8 cellular contexts compared by ENCODE assay signal in genomic region chr7:131302876-131303707, GRCh38. TPM values are rescaled to one million over a fixed set of nuclear protein-coding genes. Genes with fewer than 3 reads are reported as not detected.
A peak's percentile ranks its signal among the peaks of the same experiment; 100 is the strongest.
DNase-seq lines count a peak whose midpoint lies in the region; ATAC-seq, FAIRE-seq and TF ChIP-seq lines count a peak whose summit lies in the region.

No MANE protein-coding gene starts in this region.

- H3K4me1 ChIP-seq in K562 (replicated peaks in 1 of 2; ENCODE audit: control insufficient read depth in 2 of 2, insufficient read depth in 2 of 2, low read length in 2 of 2), result peaks cover 0 to 4% of the 10 kb centered on the region in 2 experiments; a peak in 1 of 5 replicates
- no peaks in the 10 kb centered on the region for H3K4me1 ChIP-seq in left lung

- H2AFZ ChIP-seq in K562 (ENCODE audit: low read depth, low read length), result no peak overlapping the region; the same call in 1 of the 2 replicates

- H3K9me1 ChIP-seq in K562 (ENCODE audit: control insufficient read depth, insufficient read depth, low read length), result no peaks in the 10 kb centered on the region

- WGBS in K562 (ENCODE audit: insufficient coverage, low coverage, missing lambda C conversion rate), result 12% methylated on average over 8 of the region's 8 CpGs

- H3K4me3 ChIP-seq in GM12864 (ENCODE audit: low read depth, low read length) (no peak overlapping the region), K562 (no peak overlapping the region), left lung (no peak overlapping the region)

- H3K79me2 ChIP-seq in K562 (ENCODE audit: control insufficient read depth, insufficient read depth, low read length), result no peaks in the 10 kb centered on the region

- H3K9ac ChIP-seq in K562 (ENCODE audit: insufficient read depth in 1 of 2, low read depth in 2 of 2, low read length in 2 of 2), result no peak overlapping the region

- TF ChIP-seq EP300 in K562 (IDR thresholded peaks at IDR 0.05; ENCODE audit: low read length), result no peak

- H3K27me3 ChIP-seq in K562 (ENCODE audit: control insufficient read depth in 2 of 2, insufficient read depth in 2 of 2, low read length in 2 of 2), result no peaks in the 10 kb centered on the region
- no peaks in the 10 kb centered on the region for H3K27me3 ChIP-seq in left lung

- H3K4me2 ChIP-seq in K562 (ENCODE audit: insufficient read depth, low read length), result no peak overlapping the region

- intact Hi-C loops in K562 (cut with micrococcal nuclease), result loop anchor here (2.0 kb wide), 1 partner anchor 234 kb away; no protein-coding TSS in a partner anchor
- intact Hi-C loops in left lung (cut with DNase I), result loop anchor here in 1 of 2 donors (10.0 kb wide), 1 partner anchor 238 kb away; no protein-coding TSS in a partner anchor

- H3K9me3 ChIP-seq in K562 (replicated peaks; ENCODE audit: control insufficient read depth, insufficient read depth, low read depth, low read length), result no peaks in the 10 kb centered on the region
- peaks cover 0 to 15% of the 10 kb centered on the region in 2 donors for H3K9me3 ChIP-seq in left lung

- H3K27ac ChIP-seq in K562 (ENCODE audit: extremely low read depth, low read depth, low read length), result no peak overlapping the region
- H3K27ac ChIP-seq in left lung, result no peak overlapping the region

- no TSS peak for BruUV-seq in K562 (replicated peaks; lab: Mats Ljungman, UMichigan)

- in situ Hi-C loops in K562 (cut with MboI), result no loop called here

- CTCF ChIA-PET in K562 (lab: Yijun Ruan, JAX; ENCODE audit: low intra/inter-chr PET ratio), result interaction anchor here (0.7 to 1.3 kb wide), 2 partner anchors 231 to 427 kb away, joined by 3 to 5 read pairs; no protein-coding TSS in a partner anchor

- no peak for DNase-seq in GM12864 (ENCODE audit: low read depth)
- DNase-seq in NCI-H774 (lab: John Stamatoyannopoulos, UW), result peak; percentile 28
- DNase-seq in K562 (ENCODE audit: extremely low read depth in 1 of 4, low spot score in 3 of 4), result peak in 1 of 4 experiments; percentile 32
- DNase-seq in left lung, result no peak
- DNase-seq in T-helper 9 cell, result no peak
- no peak for DNase-seq in GM19239 (ENCODE audit: insufficient read length, low spot score)

- peak; percentile 74 for TF ChIP-seq RAD21 in K562 (CRISPR knock-in tag; conservative IDR thresholded peaks at IDR 0.05 in 1 of 2, IDR thresholded peaks at IDR 0.05 in 1 of 2)

- TF ChIP-seq CTCF in GM12864 (IDR thresholded peaks at IDR 0.05; ENCODE audit: low read depth, low read length, missing control alignments), result peak; percentile 57
- TF ChIP-seq CTCF in K562 (IDR thresholded peaks at IDR 0.05 in 2 of 3, conservative IDR thresholded peaks at IDR 0.05 in 1 of 3; ENCODE audit: insufficient read depth in 2 of 3, low read depth in 1 of 3, low read length in 3 of 3), result peak; percentile 54 to 61 (median 59)
- peak; percentile 31 to 36 for TF ChIP-seq CTCF in left lung (IDR thresholded peaks at IDR 0.05)

- no peak for TF ChIP-seq POLR2A in K562 (conservative IDR thresholded peaks at IDR 0.05)

- FAIRE-seq in K562 (lab: Jason Lieb, UNC), result no peak
- FAIRE-seq in GM19239 (lab: Jason Lieb, UNC), result no peak

- H4K20me1 ChIP-seq in K562 (replicated peaks; ENCODE audit: control insufficient read depth, insufficient read depth, low read length), result no peaks in the 10 kb centered on the region

- H3K36me3 ChIP-seq in K562 (ENCODE audit: control insufficient read depth, insufficient read depth, low read length), result no peaks in the 10 kb centered on the region
- no peaks in the 10 kb centered on the region for H3K36me3 ChIP-seq in left lung

- POLR2A ChIA-PET in K562 (lab: Yijun Ruan, JAX), result interaction anchor here (1.1 to 1.7 kb wide), 2 partner anchors 21 to 24 kb away, joined by 3 to 6 read pairs; partner anchors contain the start of gene MKLN1

- ATAC-seq in K562 (peak; percentile 70), left lung (peak; percentile 92), HG02970 (IDR thresholded peaks at IDR 0.05; ENCODE audit: low FRiP score, unreplicated experiment) (no peak), GM21825 (IDR thresholded peaks at IDR 0.05; ENCODE audit: unreplicated experiment) (no peak)

TF ChIP-seq in K562, 482 proteins besides CTCF, POLR2A, EP300 and RAD21:
- no peak for TF ChIP-seq SRSF9 (IDR thresholded peaks at IDR 0.05; ENCODE audit: borderline replicate concordance, low read depth, low read length)
- no peak for TF ChIP-seq ZNF444 (CRISPR knock-in tag; IDR thresholded peaks at IDR 0.05)
- TF ChIP-seq CBX2 (IDR thresholded peaks at IDR 0.05; ENCODE audit: insufficient read depth, low read length, poor library complexity, severe bottlenecking), result no peak
- TF ChIP-seq ZNF324 (CRISPR knock-in tag; IDR thresholded peaks at IDR 0.05), result no peak
- no peak for TF ChIP-seq HDAC8 (tag; IDR thresholded peaks at IDR 0.05)
- TF ChIP-seq RBM22 (IDR thresholded peaks at IDR 0.05; ENCODE audit: low read depth, low read length, poor library complexity, severe bottlenecking), result no peak
- TF ChIP-seq WHSC1 (IDR thresholded peaks at IDR 0.05; ENCODE audit: low read length), result no peak
- no peak for TF ChIP-seq ZNF717 (CRISPR knock-in tag; IDR thresholded peaks at IDR 0.05)
- TF ChIP-seq SMARCC2 (IDR thresholded peaks at IDR 0.05; ENCODE audit: low read depth), result no peak
- TF ChIP-seq ZNF134 (CRISPR knock-in tag; conservative IDR thresholded peaks at IDR 0.05), result no peak
- peak; percentile 25; the same call in 1 of the 2 replicates for TF ChIP-seq SMC3 (conservative IDR thresholded peaks at IDR 0.05; ENCODE audit: insufficient read depth, low read depth, low read length)
- peak; percentile 74 for TF ChIP-seq ESRRA (IDR thresholded peaks at IDR 0.05; ENCODE audit: borderline replicate concordance, low read depth)
- peak; percentile 48; the same call in 1 of the 2 replicates for TF ChIP-seq DEAF1 (CRISPR knock-in tag; IDR thresholded peaks at IDR 0.05)
- TF ChIP-seq CSDE1 (IDR thresholded peaks at IDR 0.05), result no peak
- TF ChIP-seq PHF20 (IDR thresholded peaks at IDR 0.05; ENCODE audit: partially characterized antibody), result no peak
- TF ChIP-seq RCOR1 (IDR thresholded peaks at IDR 0.05; ENCODE audit: borderline replicate concordance in 1 of 2, low read depth in 2 of 2, low read length in 2 of 2), result no peak
- no peak for TF ChIP-seq KDM5B (IDR thresholded peaks at IDR 0.05; ENCODE audit: insufficient replicate concordance, low read depth, low read length)
- TF ChIP-seq ARID2 (IDR thresholded peaks at IDR 0.05), result no peak

RNA-seq across cellular contexts. Expression of gene MKLN1, which starts 24.6 kb away (rescaled TPM):
- total RNA-seq in K562 (2011; cell fraction: chromatin; rRNA removed; ENCODE audit: low replicate concordance), result 80.7 and 221 TPM in 2 replicates
- 23.3 and 38.8 TPM in 2 replicates for total RNA-seq in K562 (2011; cell fraction: nucleolus; rRNA removed)
- 104 and 220 TPM in 2 replicates for total RNA-seq in K562 (2011; cell fraction: nucleoplasm; rRNA removed)
- 19.4 and 19.8 TPM in 2 replicates for total RNA-seq in K562 (2014; rRNA removed)
- total RNA-seq in K562 (2014; rRNA removed; fragmentation: Illumina TruSeq; extraction: Trizol), result 61.2 and 71.7 TPM in 2 replicates
- 50.6 and 56.0 TPM in 2 replicates for total RNA-seq in K562 (2015; rRNA removed; fragmentation: Illumina TruSeq; extraction: Trizol)
- 50.5 and 56.5 TPM in 2 replicates for total RNA-seq in K562 (2021)
- polyA plus RNA-seq in K562 (2011; rRNA removed), result 80.4 and 84.7 TPM in 2 replicates
- 21.2 and 44.7 TPM in 2 replicates for polyA plus RNA-seq in K562 (2011; cell fraction: cytosol; rRNA removed)
- polyA plus RNA-seq in K562 (2011; cell fraction: nucleus; rRNA removed), result 65.4 and 98.1 TPM in 2 replicates
- 25.1 and 29.8 TPM in 2 replicates for polyA plus RNA-seq in K562 (2012)
- polyA plus RNA-seq in K562 (2014; fragmentation: Illumina TruSeq; extraction: Trizol), result 32.0 and 38.9 TPM in 2 replicates
- 10 to 100 TPM; 27.0 to 68.8 TPM for polyA plus RNA-seq in K562 (2014; fragmentation: Nextera tagmentation; extraction: Ambion mirVana)
- 18.6 and 19.1 TPM in 2 replicates for polyA plus RNA-seq in K562 (2014; rRNA removed)
- 282 and 370 TPM in 2 replicates for polyA minus RNA-seq in K562 (2011; rRNA and poly(A)+ RNA removed)
- polyA minus RNA-seq in K562 (2011; cell fraction: cytosol; rRNA and poly(A)+ RNA removed), result 55.7 and 56.6 TPM in 2 replicates
- polyA minus RNA-seq in K562 (2011; cell fraction: nucleus; rRNA and poly(A)+ RNA removed), result 62.1 and 148 TPM in 2 replicates
- 10 to 100 TPM; 43.9 to 49.0 TPM for total RNA-seq in left lung

Comparison
In these comparisons a context has a peak if more than half of its experiments do, and no peak if none do; other contexts are left out.
1. ATAC-seq: peak in K562 (single experiment) and left lung (single experiment); none in HG02970 (single experiment) and GM21825 (single experiment).
2. Peak in every context shown above with its lines, with median percentiles within 50 percentile points of each other: CTCF ChIP-seq.